1 cellular context compared by ENCODE assay signal in genomic region chr16:83807710-83808572, GRCh38.
TF ChIP-seq lines count a peak whose summit lies in the region.

Gene HSBP1 (plus strand): TSS chr16:83807978. CDS start chr16:83808077, 99 bp downstream.

TF ChIP-seq in A549, 52 proteins besides CTCF, POLR2A, EP300 and RAD21 (continued from another document):
- no peak; the same call in 1 of the 2 replicates for TF ChIP-seq MAX (IDR thresholded peaks at IDR 0.05)
- TF ChIP-seq MYC (IDR thresholded peaks at IDR 0.05; ENCODE audit: borderline replicate concordance, low read length): no peak
- TF ChIP-seq SREBF2 (IDR thresholded peaks at IDR 0.05): no peak
- TF ChIP-seq GATA3 (IDR thresholded peaks at IDR 0.05; ENCODE audit: borderline replicate concordance): no peak
- TF ChIP-seq ZC3H11A (IDR thresholded peaks at IDR 0.05): no peak
- TF ChIP-seq TFCP2L1 (CRISPR knock-in tag; IDR thresholded peaks at IDR 0.05): no peak
- TF ChIP-seq RARB (CRISPR knock-in tag; IDR thresholded peaks at IDR 0.05): no peak
- TF ChIP-seq POLR2AphosphoS2 (conservative IDR thresholded peaks at IDR 0.05; ENCODE audit: low read length): no peak
- TF ChIP-seq BHLHE40 (IDR thresholded peaks at IDR 0.05; ENCODE audit: low read depth, low read length): no peak
- no peak for TF ChIP-seq KDM5A (IDR thresholded peaks at IDR 0.05)
- no peak for TF ChIP-seq HOXB5 (CRISPR knock-in tag; IDR thresholded peaks at IDR 0.05)
TF ChIP-seq in A549: peak in this region for 5.
